1 cellular context compared by ENCODE assay signal in genomic region chr19:48877900-48878218, GRCh38.
TF ChIP-seq lines count a peak whose summit lies in the region.

No MANE protein-coding gene starts in this region.

TF ChIP-seq in endothelial cell of umbilical vein, 7 proteins besides CTCF, POLR2A, EP300 and RAD21:
- TF ChIP-seq FOS (IDR thresholded peaks at IDR 0.05; ENCODE audit: borderline replicate concordance, insufficient read depth, low read length) (no peak), MAX (IDR thresholded peaks at IDR 0.05; ENCODE audit: insufficient read depth, insufficient read length) (no peak), JUN (IDR thresholded peaks at IDR 0.05; ENCODE audit: borderline replicate concordance, insufficient read depth, insufficient read length, low read depth) (no peak), POLR2AphosphoS5 (IDR thresholded peaks at IDR 0.05; ENCODE audit: insufficient read depth, low read depth, low read length) (no peak), MYC (IDR thresholded peaks at IDR 0.05; ENCODE audit: low read depth, low read length) (no peak), GATA2 (IDR thresholded peaks at IDR 0.05; ENCODE audit: insufficient read depth, insufficient read length, low read depth, low read length) (no peak), EZH2 (IDR thresholded peaks at IDR 0.05; ENCODE audit: borderline replicate concordance, low read depth, low read length, severe bottlenecking) (no peak)
